In the genomic region with DNA sequence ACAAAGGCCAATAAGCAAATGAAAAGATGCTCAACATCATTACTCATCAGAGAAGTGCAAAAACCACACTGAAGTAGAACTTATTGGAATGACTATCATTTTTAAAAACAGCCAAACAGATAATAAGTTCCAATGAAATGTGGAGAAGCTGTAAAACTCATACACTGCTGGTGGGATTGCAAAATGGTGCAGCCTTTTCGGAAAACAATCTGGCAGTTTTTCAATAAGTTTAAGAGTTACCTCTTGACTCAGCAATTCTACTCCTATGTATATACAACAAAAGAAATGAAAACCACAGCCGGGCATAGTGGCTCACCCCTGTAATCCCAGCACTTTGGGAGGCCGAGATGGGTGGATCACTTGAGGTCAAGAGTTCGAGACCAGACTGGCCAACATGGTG, we compare ENCODE assay signal across 21 cellular contexts. TPM values are rescaled to one million over a fixed set of nuclear protein-coding genes. Genes with fewer than 3 reads are reported as not detected.
DNase-seq lines count a peak whose midpoint lies in the region; TF ChIP-seq lines count a peak whose summit lies in the region.
"Had no signal": no experiment of that assay in that cellular context is flagged by ENCODE, and none has a peak within 500 bp of the region (broad histone marks: within the 10 kb centered on the region; RNA-seq: fewer than 3 reads in every experiment).

No MANE protein-coding gene starts in this region.

- no peak overlapping the region for H3K27ac ChIP-seq in fibroblast of lung (ENCODE audit: insufficient read depth, low read length)
- H3K27ac ChIP-seq: BLaER1, upper lobe of right lung, VCaP had no signal

- H3K9me3 ChIP-seq in fibroblast of lung (ENCODE audit: control insufficient read depth, insufficient read depth, low read depth, low read length) = no peaks in the 10 kb centered on the region
- H3K9me3 ChIP-seq: BLaER1, Caco-2, upper lobe of right lung had no signal

- H3K27me3 ChIP-seq in fibroblast of lung (ENCODE audit: control insufficient read depth, insufficient read depth, low read length) = no peaks in the 10 kb centered on the region
- H3K27me3 ChIP-seq: BLaER1, upper lobe of right lung had no signal

- H3K4me1 ChIP-seq in fibroblast of lung (ENCODE audit: control insufficient read depth, extremely low read depth, insufficient read depth, low read length) = no peaks in the 10 kb centered on the region
- H3K4me1 ChIP-seq: BLaER1, Caco-2, upper lobe of right lung had no signal

- no peak overlapping the region for H3K4me3 Mint-ChIP-seq in activated CD4-positive, alpha-beta T cell treated with anti-CD3 and anti-CD28 coated beads, Interleukin-2, amount 10 ng/mL, durations not matched to agents 24 days and 14 days
- H3K4me3 Mint-ChIP-seq: neural crest cell had no signal

- no peaks in the 10 kb centered on the region for H3K27me3 Mint-ChIP-seq in activated CD4-positive, alpha-beta T cell treated with anti-CD3 and anti-CD28 coated beads, Interleukin-2, amount 10 ng/mL, durations not matched to agents 24 days and 14 days

- H3K4me2 ChIP-seq in fibroblast of lung (ENCODE audit: extremely low read depth, insufficient read depth, low read length) = no peak overlapping the region
- H3K4me2 ChIP-seq: BLaER1 had no signal

- H3K79me2 ChIP-seq in fibroblast of lung (ENCODE audit: control insufficient read depth, insufficient read depth, low read length) = no peaks in the 10 kb centered on the region

- H3K36me3 ChIP-seq in fibroblast of lung (ENCODE audit: control insufficient read depth, insufficient read depth, low read length) = peaks cover 5% of the 10 kb centered on the region

- no peak overlapping the region for H3K4me3 ChIP-seq in fibroblast of lung (replicated peaks in 1 of 4; ENCODE audit: control extremely low read depth in 1 of 4, insufficient read depth in 1 of 4, low read depth in 3 of 4, low read length in 4 of 4)
- H3K4me3 ChIP-seq: BLaER1, upper lobe of right lung had no signal

- peaks cover 14% of the 10 kb centered on the region for H3K4me1 Mint-ChIP-seq in activated CD4-positive, alpha-beta T cell treated with anti-CD3 and anti-CD28 coated beads, Interleukin-2, amount 10 ng/mL, durations not matched to agents 24 days and 14 days
- H3K4me1 Mint-ChIP-seq: neural crest cell had no signal

- H2AFZ ChIP-seq in fibroblast of lung (ENCODE audit: low read length) = no peak overlapping the region

- TF ChIP-seq CTCF in AG09319 (IDR thresholded peaks at IDR 0.05; ENCODE audit: low read depth, low read length) = no peak
- no peak for TF ChIP-seq CTCF in fibroblast of lung (conservative IDR thresholded peaks at IDR 0.05 in 1 of 2, IDR thresholded peaks at IDR 0.05 in 1 of 2; ENCODE audit: low read depth in 1 of 2, low read length in 2 of 2)

- no peak overlapping the region for H3K9ac ChIP-seq in fibroblast of lung (ENCODE audit: insufficient read depth, low read length)
- H3K9ac ChIP-seq: BLaER1 had no signal

- DNase-seq in activated CD4-positive, alpha-beta T cell treated with anti-CD3 and anti-CD28 coated beads, Interleukin-2, amount 10 ng/mL, durations not matched to agents 24 days and 14 days = peak; percentile 38
- DNase-seq in activated CD4-positive, alpha-beta T cell treated with anti-CD3 and anti-CD28 coated beads for 1 hour = no peak
- DNase-seq in AG09319 (ENCODE audit: extremely low read depth, low read depth) = peak; percentile 50
- DNase-seq in MV-4-11 (lab: John Stamatoyannopoulos, UW) = peak; percentile 7
- peak; percentile 71 to 84 for DNase-seq in fibroblast of lung (ENCODE audit: low read depth in 2 of 2)
- no peak for DNase-seq in DMS79 treated with DMSO at 0.1 percent for 48 hours (lab: John Stamatoyannopoulos, UW)
- no peak for DNase-seq in NCI-H774 (lab: John Stamatoyannopoulos, UW)
- DNase-seq in GM19240 (ENCODE audit: insufficient read length, low spot score) = no peak
- DNase-seq: 8988T, Caco-2, hippocampal formation, NCI-H1436, NCI-H2171, NCI-H526, posterior cingulate gyrus, substantia nigra, upper lobe of right lung had no signal

- no peaks in the 10 kb centered on the region for H4K20me1 ChIP-seq in fibroblast of lung (ENCODE audit: control insufficient read depth, extremely low read depth, insufficient read depth, low read length)

- H3K27ac Mint-ChIP-seq in activated CD4-positive, alpha-beta T cell treated with anti-CD3 and anti-CD28 coated beads, Interleukin-2, amount 10 ng/mL, durations not matched to agents 24 days and 14 days = peak overlapping the region; percentile 63

- peaks cover 66% of the 10 kb centered on the region for H3K36me3 Mint-ChIP-seq in activated CD4-positive, alpha-beta T cell treated with anti-CD3 and anti-CD28 coated beads, Interleukin-2, amount 10 ng/mL, durations not matched to agents 24 days and 14 days (ENCODE audit: low read depth)

- no peaks in the 10 kb centered on the region for H3K9me3 Mint-ChIP-seq in activated CD4-positive, alpha-beta T cell treated with anti-CD3 and anti-CD28 coated beads, Interleukin-2, amount 10 ng/mL, durations not matched to agents 24 days and 14 days
- H3K9me3 Mint-ChIP-seq: activated T-helper 2 cell treated with anti-CD3 and anti-CD28 coated beads, Interferon-gamma antibody, Interleukin-2, Interleukin-4, amounts not matched to agents 10 μg/mL and 5 μg/mL and 100 μg/mL, durations not matched to agents 14 hours and 24 hours and 36 hours; neural crest cell had no signal

- intact Hi-C loops in activated CD4-positive, alpha-beta T cell treated with anti-CD3 and anti-CD28 coated beads, Interleukin-2, amount 10 ng/mL, durations not matched to agents 24 days and 14 days (cut with micrococcal nuclease) = no loop called here

RNA-seq across cellular contexts. Expression of a gene that starts 49.3 kb away (rescaled TPM):
- 38.4 and 42.2 TPM in 2 replicates for total RNA-seq in activated CD4-positive, alpha-beta T cell treated with anti-CD3 and anti-CD28 coated beads, Interleukin-2, amount 10 ng/mL, durations not matched to agents 24 days and 14 days
- total RNA-seq in fibroblast of lung = 23.9 and 29.2 TPM in 2 replicates
- polyA plus RNA-seq in fibroblast of lung = 16.9 and 19.0 TPM in 2 replicates
- polyA plus RNA-seq in fibroblast of lung (2012) = 9.9 and 11.4 TPM in 2 replicates
- polyA minus RNA-seq in fibroblast of lung (ENCODE audit: low replicate concordance) = 6.6 and 11.1 TPM in 2 replicates

Comparison
In these comparisons a context has a peak if more than half of its experiments do, and no peak if none do; other contexts are left out.
1. DNase-seq: peak in activated CD4-positive, alpha-beta T cell treated with anti-CD3 and anti-CD28 coated beads, Interleukin-2, amount 10 ng/mL, durations not matched to agents 24 days and 14 days (single experiment), AG09319 (single experiment), MV-4-11 (single experiment) and fibroblast of lung (2 of 2); none in activated CD4-positive, alpha-beta T cell treated with anti-CD3 and anti-CD28 coated beads for 1 hour (single experiment), DMS79 treated with DMSO at 0.1 percent for 48 hours (single experiment), NCI-H774 (single experiment) and GM19240 (single experiment).